Comparison of ENCODE assay signal across 8 cellular contexts in genomic region chr2:119222863-119223520, GRCh38. TPM values are rescaled to one million over a fixed set of nuclear protein-coding genes. Genes with fewer than 3 reads are reported as not detected.
DNase-seq lines count a peak whose midpoint lies in the region; ATAC-seq, FAIRE-seq and TF ChIP-seq lines count a peak whose summit lies in the region.

No MANE protein-coding gene starts in this region.

- TF ChIP-seq CTCF in HFFc6 (IDR thresholded peaks at IDR 0.05) (no peak), astrocyte of the spinal cord (IDR thresholded peaks at IDR 0.05; ENCODE audit: low read depth, low read length) (no peak), left lung (IDR thresholded peaks at IDR 0.05) (no peak), GM13976 (IDR thresholded peaks at IDR 0.05; ENCODE audit: borderline replicate concordance, control extremely low read depth, extremely low read depth, insufficient read depth, missing control alignments) (no peak)

- peaks cover 31% of the 10 kb centered on the region for H3K4me1 Mint-ChIP-seq in HFFc6 (ENCODE audit: low read depth)
- peaks cover 6% of the 10 kb centered on the region for H3K4me1 Mint-ChIP-seq in stimulated activated naive CD8-positive, alpha-beta T cell treated with anti-CD3 and anti-CD28 coated beads, Interleukin-15, amount 100 ng/mL, for 72 hours

- H3K9me3 Mint-ChIP-seq in HFFc6, result no peaks in the 10 kb centered on the region
- H3K9me3 Mint-ChIP-seq in stimulated activated naive CD8-positive, alpha-beta T cell treated with anti-CD3 and anti-CD28 coated beads, Interleukin-15, amount 100 ng/mL, for 72 hours, result no peaks in the 10 kb centered on the region

- H3K27ac ChIP-seq in left lung, result peak overlapping the region in 1 of 2 donors; percentile 60

- peaks cover 19 to 22% of the 10 kb centered on the region in 2 donors for H3K4me1 ChIP-seq in left lung

- peak overlapping the region; percentile 52 for H3K4me3 Mint-ChIP-seq in HFFc6
- H3K4me3 Mint-ChIP-seq in stimulated activated naive CD8-positive, alpha-beta T cell treated with anti-CD3 and anti-CD28 coated beads, Interleukin-15, amount 100 ng/mL, for 72 hours, result peak overlapping the region in 1 of 2 donors; percentile 58

- peaks cover 11% of the 10 kb centered on the region for H3K27me3 Mint-ChIP-seq in HFFc6 (ENCODE audit: insufficient read depth)
- peaks cover 87% of the 10 kb centered on the region for H3K27me3 Mint-ChIP-seq in stimulated activated naive CD8-positive, alpha-beta T cell treated with anti-CD3 and anti-CD28 coated beads, Interleukin-15, amount 100 ng/mL, for 72 hours

- in situ Hi-C loops in astrocyte of the spinal cord (cut with HindIII; ENCODE audit: low sequenced_read_pairs) (no loop called here), GM13976 (cut with MboI; ENCODE audit: low sequenced_read_pairs, unreplicated experiment) (no loop called here)

- H3K27ac Mint-ChIP-seq in HFFc6, result no peak overlapping the region
- H3K27ac Mint-ChIP-seq in stimulated activated naive CD8-positive, alpha-beta T cell treated with anti-CD3 and anti-CD28 coated beads, Interleukin-15, amount 100 ng/mL, for 72 hours, result no peak overlapping the region

- no peak for TF ChIP-seq POLR2A in GM12892 (IDR thresholded peaks at IDR 0.05; ENCODE audit: low read depth, low read length)

- H3K27me3 ChIP-seq in left lung, result peaks cover 0 to 20% of the 10 kb centered on the region in 2 donors

- H3K36me3 Mint-ChIP-seq in HFFc6 (ENCODE audit: low read depth), result no peaks in the 10 kb centered on the region

- no peaks in the 10 kb centered on the region for H3K9me3 ChIP-seq in left lung

- FAIRE-seq in GM12892 (lab: Jason Lieb, UNC), result no peak

- DNase-seq in HFFc6 (no peak), astrocyte of the spinal cord (ENCODE audit: low read depth, low spot score) (no peak), left lung (no peak), GM12892 (ENCODE audit: insufficient read length) (no peak), T-helper 9 cell (no peak), GM13976 (ENCODE audit: low spot score) (no peak), NOMO-1 treated with DMSO at 0.1 percent for 48 hours (lab: John Stamatoyannopoulos, UW; ENCODE audit: unreplicated experiment) (no peak)
- DNase-seq in stimulated activated naive CD8-positive, alpha-beta T cell treated with anti-CD3 and anti-CD28 coated beads, Interleukin-15, amount 100 ng/mL, for 72 hours, result no peak

- ATAC-seq in left lung, result no peak
- ATAC-seq in stimulated activated naive CD8-positive, alpha-beta T cell treated with anti-CD3 and anti-CD28 coated beads, Interleukin-15, amount 100 ng/mL, for 72 hours, result peak; percentile 6

- intact Hi-C loops in left lung (cut with DNase I), result no loop called here

- no peaks in the 10 kb centered on the region for H3K36me3 ChIP-seq in left lung

- H3K4me3 ChIP-seq in astrocyte of the spinal cord (ENCODE audit: low read depth, low read length) (peak overlapping the region; percentile 65), left lung (peak overlapping the region; percentile 67 to 71)

RNA-seq across cellular contexts. Expression of gene STEAP3, which starts 0.6 kb away (rescaled TPM):
- 10 to 100 TPM; 20.7 to 37.3 (median 30.9) TPM for total RNA-seq in HFFc6 (2021; fragmentation: NEBNext Ultra II Directional; extraction: Animal tissue kit (Norgen Biotek cat#: 25700))
- 10 to 100 TPM; 40.4 to 43.8 TPM for total RNA-seq in left lung
- 3.4 TPM for polyA plus RNA-seq in GM12892 (2012; ENCODE audit: missing spikeins)
